ENCODE assay signal across 8 cellular contexts in the genomic region with DNA sequence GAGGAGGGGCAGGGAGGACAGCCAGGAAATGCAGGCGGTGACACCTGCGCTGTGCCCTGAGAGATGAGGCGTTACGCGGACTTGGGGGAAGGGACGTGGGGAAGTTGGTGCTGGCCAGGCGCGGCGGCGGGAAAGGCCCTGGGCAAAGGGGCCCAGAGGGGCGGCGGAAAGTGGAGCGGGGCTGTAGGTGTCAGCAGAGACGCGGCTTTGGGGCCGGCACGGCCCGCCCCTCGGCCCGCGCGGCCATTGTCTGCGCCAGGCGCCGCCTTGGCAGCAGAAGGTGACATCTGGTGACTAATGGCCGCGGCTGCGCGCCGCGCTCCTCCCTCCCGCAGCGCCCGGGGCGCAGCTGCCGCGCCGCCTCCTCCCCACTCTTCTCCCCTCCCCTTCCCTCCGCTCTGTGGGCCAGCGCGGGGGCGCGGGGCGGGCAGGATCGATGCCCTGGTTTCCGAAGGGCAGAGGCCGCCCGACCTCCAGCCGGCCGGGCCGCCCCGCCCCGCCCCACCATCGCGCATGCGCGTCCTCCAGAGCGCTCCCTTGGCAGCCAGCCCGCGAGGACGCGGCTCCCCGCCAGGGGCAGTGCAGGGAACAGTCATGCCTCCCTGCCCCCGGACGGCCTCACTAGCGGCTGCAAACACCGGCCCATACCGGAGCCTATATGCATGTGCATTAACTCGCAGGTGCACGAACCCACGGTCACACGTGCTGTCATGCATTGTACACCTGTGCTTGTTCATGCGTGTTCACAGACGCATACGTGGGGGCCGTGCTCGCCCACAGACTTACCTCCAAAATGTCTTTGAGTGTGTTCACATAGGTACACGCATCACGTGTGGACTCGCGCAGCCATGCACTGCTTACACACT.
DNase-seq lines count a peak whose midpoint lies in the region; TF ChIP-seq lines count a peak whose summit lies in the region.

No MANE protein-coding gene starts in this region.

- TF ChIP-seq CTCF in LNCAP (IDR thresholded peaks at IDR 0.05) (peak; percentile 47), fibroblast of the aortic adventitia (IDR thresholded peaks at IDR 0.05; ENCODE audit: insufficient read depth, low read length) (peak; percentile 66), neural crest cell (conservative IDR thresholded peaks at IDR 0.05) (peak; percentile 79), stomach (IDR thresholded peaks at IDR 0.05) (peak in 5 of 7 experiments; percentile 59 to 84 (median 70))

- peak overlapping the region; percentile 94 for H3K27ac Mint-ChIP-seq in activated T-helper 2 cell treated with anti-CD3 and anti-CD28 coated beads, Interferon-gamma antibody, Interleukin-2, Interleukin-4, amounts not matched to agents 10 μg/mL and 5 μg/mL and 100 μg/mL, durations not matched to agents 14 hours and 24 hours and 36 hours
- H3K27ac Mint-ChIP-seq in neural crest cell (ENCODE audit: unreplicated experiment), result peak overlapping the region; percentile 97

- intact Hi-C loops in activated T-helper 2 cell treated with anti-CD3 and anti-CD28 coated beads, Interferon-gamma antibody, Interleukin-2, Interleukin-4, amounts not matched to agents 10 μg/mL and 5 μg/mL and 100 μg/mL, durations not matched to agents 14 hours and 24 hours and 36 hours (cut with micrococcal nuclease), result loop anchor here (1.0 to 2.0 kb wide), 6 partner anchors 256 to 1018 kb away; a partner anchor contains a TSS
- intact Hi-C loops in stomach (cut with DNase I; ENCODE audit: low total_unique reads), result no loop called here

- no peaks in the 10 kb centered on the region for H3K27me3 ChIP-seq in stomach

- H3K9me3 ChIP-seq in stomach, result no peaks in the 10 kb centered on the region

- TF ChIP-seq EP300 in stomach (IDR thresholded peaks at IDR 0.05), result no peak

- peaks cover 20% of the 10 kb centered on the region for H3K27me3 Mint-ChIP-seq in activated T-helper 2 cell treated with anti-CD3 and anti-CD28 coated beads, Interferon-gamma antibody, Interleukin-2, Interleukin-4, amounts not matched to agents 10 μg/mL and 5 μg/mL and 100 μg/mL, durations not matched to agents 14 hours and 24 hours and 36 hours (ENCODE audit: low read depth)
- H3K27me3 Mint-ChIP-seq in neural crest cell (ENCODE audit: low read depth), result peaks cover 2% of the 10 kb centered on the region

- peak overlapping the region; percentile 81 to 94 (median 93) for H3K27ac ChIP-seq in stomach

- no peak for TF ChIP-seq POLR2A in stomach (IDR thresholded peaks at IDR 0.05)

- no peaks in the 10 kb centered on the region for H3K36me3 Mint-ChIP-seq in activated T-helper 2 cell treated with anti-CD3 and anti-CD28 coated beads, Interferon-gamma antibody, Interleukin-2, Interleukin-4, amounts not matched to agents 10 μg/mL and 5 μg/mL and 100 μg/mL, durations not matched to agents 14 hours and 24 hours and 36 hours (ENCODE audit: low read depth)
- peaks cover 2% of the 10 kb centered on the region for H3K36me3 Mint-ChIP-seq in neural crest cell (ENCODE audit: low read depth)

- peaks cover 16% of the 10 kb centered on the region for H3K4me1 Mint-ChIP-seq in activated T-helper 2 cell treated with anti-CD3 and anti-CD28 coated beads, Interferon-gamma antibody, Interleukin-2, Interleukin-4, amounts not matched to agents 10 μg/mL and 5 μg/mL and 100 μg/mL, durations not matched to agents 14 hours and 24 hours and 36 hours (ENCODE audit: low read depth)
- H3K4me1 Mint-ChIP-seq in neural crest cell, result peaks cover 50% of the 10 kb centered on the region

- H3K9me3 Mint-ChIP-seq in activated T-helper 2 cell treated with anti-CD3 and anti-CD28 coated beads, Interferon-gamma antibody, Interleukin-2, Interleukin-4, amounts not matched to agents 10 μg/mL and 5 μg/mL and 100 μg/mL, durations not matched to agents 14 hours and 24 hours and 36 hours, result peaks cover 5% of the 10 kb centered on the region
- H3K9me3 Mint-ChIP-seq in neural crest cell, result no peaks in the 10 kb centered on the region

- 6 to 10% (median 6%) methylated on average over 42 to 79 of the region's 81 CpGs for WGBS in stomach, 5 donors

- DNase-seq in ELR (ENCODE audit: low read depth) (peak; percentile 91), H4 (ENCODE audit: low spot score) (peak; percentile 90), RPMI7951 (ENCODE audit: low read depth) (peak; percentile 91), fibroblast of the aortic adventitia (ENCODE audit: low read depth) (peak; percentile 80), neural crest cell (ENCODE audit: low read depth, low spot score) (peak; percentile 98), stomach (peak; percentile 96)
- DNase-seq in activated T-helper 2 cell treated with anti-CD3 and anti-CD28 coated beads, Interferon-gamma antibody, Interleukin-2, Interleukin-4, amounts not matched to agents 10 μg/mL and 5 μg/mL and 100 μg/mL, durations not matched to agents 14 hours and 24 hours and 36 hours (ENCODE audit: low spot score), result peak; percentile 91

- no peaks in the 10 kb centered on the region for H3K36me3 ChIP-seq in stomach

- H3K4me1 ChIP-seq in stomach, result peaks cover 12 to 36% (median 23%) of the 10 kb centered on the region in 4 donors

- H3K4me3 ChIP-seq in fibroblast of the aortic adventitia (ENCODE audit: low read depth, low read length), result peak overlapping the region; percentile 62
- H3K4me3 ChIP-seq in stomach, result peak overlapping the region; percentile 48 to 60 (median 56)

- H3K4me3 Mint-ChIP-seq in activated T-helper 2 cell treated with anti-CD3 and anti-CD28 coated beads, Interferon-gamma antibody, Interleukin-2, Interleukin-4, amounts not matched to agents 10 μg/mL and 5 μg/mL and 100 μg/mL, durations not matched to agents 14 hours and 24 hours and 36 hours (ENCODE audit: low read depth), result peak overlapping the region; percentile 87
- H3K4me3 Mint-ChIP-seq in neural crest cell, result peak overlapping the region; percentile 86

Comparison
In these comparisons a context has a peak if more than half of its experiments do, and no peak if none do; other contexts are left out.
1. Peak in every context shown above with its lines: DNase-seq, H3K4me3 ChIP-seq and H3K27ac ChIP-seq.